Comparison of ENCODE assay signal across 15 cellular contexts in genomic region chr4:140697709-140698560, GRCh38.
DNase-seq lines count a peak whose midpoint lies in the region; ATAC-seq lines count a peak whose summit lies in the region.
"Had no signal": no experiment of that assay in that cellular context is flagged by ENCODE, and none has a peak within 500 bp of the region (broad histone marks: within the 10 kb centered on the region; RNA-seq: fewer than 3 reads in every experiment).

No MANE protein-coding gene starts in this region.

- peaks cover 55% of the 10 kb centered on the region for H3K36me3 Mint-ChIP-seq in stimulated activated memory B cell treated with anti-CD40 and anti-IgM and Interleukin-4, amounts not matched to agents 10 μg/mL and 1 μg/mL and 100 μg/mL, for 72 hours
- H3K36me3 Mint-ChIP-seq: activated naive CD8-positive, alpha-beta T cell had no signal

- H3K27me3 Mint-ChIP-seq in stimulated activated memory B cell treated with anti-CD40 and anti-IgM and Interleukin-4, amounts not matched to agents 10 μg/mL and 1 μg/mL and 100 μg/mL, for 72 hours, result no peaks in the 10 kb centered on the region
- H3K27me3 Mint-ChIP-seq: activated CD4-positive, alpha-beta T cell treated with anti-CD3 and anti-CD28 coated beads for 36 hours had no signal

- DNase-seq in DMS 273 (lab: John Stamatoyannopoulos, UW; ENCODE audit: unreplicated experiment) (peak; percentile 48), DMS 273 treated with DMSO at 0.1 percent for 48 hours (lab: John Stamatoyannopoulos, UW) (no peak), NCI-H146 (lab: John Stamatoyannopoulos, UW) (peak; percentile 39), cerebellar cortex (ENCODE audit: low spot score) (peak; percentile 70), pons (ENCODE audit: low spot score) (no peak), NCI-H748 (lab: John Stamatoyannopoulos, UW; ENCODE audit: unreplicated experiment) (no peak)
- DNase-seq in stimulated activated CD4-positive, alpha-beta T cell treated with anti-CD3 and anti-CD28 coated beads, Interleukin-12 subunit alpha, Interleukin-12 subunit beta, amount 100 ng/mL, for 4 hours, result no peak
- DNase-seq: activated CD4-positive, alpha-beta T cell treated with anti-CD3 and anti-CD28 coated beads for 36 hours; Calu3; GDM1; H9; left ventricle myocardium inferior; retina had no signal

- H3K4me3 Mint-ChIP-seq in stimulated activated memory B cell treated with anti-CD40 and anti-IgM and Interleukin-4, amounts not matched to agents 10 μg/mL and 1 μg/mL and 100 μg/mL, for 72 hours, result peak overlapping the region; percentile 0
- H3K4me3 Mint-ChIP-seq: activated CD4-positive, alpha-beta T cell treated with anti-CD3 and anti-CD28 coated beads for 36 hours; activated naive CD8-positive, alpha-beta T cell; H9 had no signal

- H3K4me1 Mint-ChIP-seq in stimulated activated memory B cell treated with anti-CD40 and anti-IgM and Interleukin-4, amounts not matched to agents 10 μg/mL and 1 μg/mL and 100 μg/mL, for 72 hours, result peaks cover 58% of the 10 kb centered on the region
- H3K4me1 Mint-ChIP-seq: activated CD4-positive, alpha-beta T cell treated with anti-CD3 and anti-CD28 coated beads for 36 hours had no signal

- peak overlapping the region; percentile 29 for H3K27ac Mint-ChIP-seq in stimulated activated memory B cell treated with anti-CD40 and anti-IgM and Interleukin-4, amounts not matched to agents 10 μg/mL and 1 μg/mL and 100 μg/mL, for 72 hours
- H3K27ac Mint-ChIP-seq: activated CD4-positive, alpha-beta T cell treated with anti-CD3 and anti-CD28 coated beads for 36 hours; activated naive CD8-positive, alpha-beta T cell; H9 had no signal

- ATAC-seq in stimulated activated memory B cell treated with anti-CD40 and anti-IgM and Interleukin-4, amounts not matched to agents 10 μg/mL and 1 μg/mL and 100 μg/mL, for 72 hours, result no peak
- ATAC-seq: activated CD4-positive, alpha-beta T cell treated with anti-CD3 and anti-CD28 coated beads for 36 hours had no signal

- H3K9me3 Mint-ChIP-seq in stimulated activated memory B cell treated with anti-CD40 and anti-IgM and Interleukin-4, amounts not matched to agents 10 μg/mL and 1 μg/mL and 100 μg/mL, for 72 hours, result no peaks in the 10 kb centered on the region
- H3K9me3 Mint-ChIP-seq: H9 had no signal

Comparison
In these comparisons a context has a peak if more than half of its experiments do, and no peak if none do; other contexts are left out.
1. DNase-seq: peak in DMS 273 (single experiment), NCI-H146 (single experiment) and cerebellar cortex (single experiment); none in DMS 273 treated with DMSO at 0.1 percent for 48 hours (single experiment), stimulated activated CD4-positive, alpha-beta T cell treated with anti-CD3 and anti-CD28 coated beads, Interleukin-12 subunit alpha, Interleukin-12 subunit beta, amount 100 ng/mL, for 4 hours (single experiment), pons (single experiment) and NCI-H748 (single experiment).